ENCODE assay signal across 14 cellular contexts in genomic region chr15:90989040-90989768, GRCh38. TPM values are rescaled to one million over a fixed set of nuclear protein-coding genes. Genes with fewer than 3 reads are reported as not detected.
DNase-seq lines count a peak whose midpoint lies in the region; ATAC-seq and TF ChIP-seq lines count a peak whose summit lies in the region.
"Had no signal": no experiment of that assay in that cellular context is flagged by ENCODE, and none has a peak within 500 bp of the region (broad histone marks: within the 10 kb centered on the region; RNA-seq: fewer than 3 reads in every experiment).

No MANE protein-coding gene starts in this region.

- peaks cover 2% of the 10 kb centered on the region for H3K79me1 ChIP-seq in mesenchymal stem cell (replicated peaks; ENCODE audit: low read length, poor library complexity, severe bottlenecking)

- H2BK120ac ChIP-seq in mesenchymal stem cell (ENCODE audit: low read depth, low read length) = no peak overlapping the region

- WGBS in mesenchymal stem cell = 99% methylated on average over 7 of the region's 7 CpGs
- WGBS in ovary, 3 donors = 81 to 95% (median 86%) methylated on average over 7 of the region's 7 CpGs

- H3K4me1 ChIP-seq in CD8-positive, alpha-beta memory T cell (ENCODE audit: insufficient read depth, low read length) = peaks cover 9% of the 10 kb centered on the region
- H3K4me1 ChIP-seq in GM23338 (ENCODE audit: insufficient read depth) = peaks cover 21% of the 10 kb centered on the region
- peaks cover 2% of the 10 kb centered on the region for H3K4me1 ChIP-seq in mesenchymal stem cell (ENCODE audit: control insufficient read depth, insufficient read depth, low read depth, low read length)
- H3K4me1 ChIP-seq in ovary (ENCODE audit: insufficient read depth) = no peaks in the 10 kb centered on the region

- no peak overlapping the region for H3K9ac ChIP-seq in mesenchymal stem cell (ENCODE audit: low read length)

- TF ChIP-seq EP300 in ovary (IDR thresholded peaks at IDR 0.05) = no peak

- H3K79me2 ChIP-seq in GM23338 (replicated peaks; ENCODE audit: insufficient read depth) = peaks cover 100% of the 10 kb centered on the region

- no peak overlapping the region for H4K91ac ChIP-seq in mesenchymal stem cell (ENCODE audit: low read length)

- ATAC-seq in GM23338 (no peak), HG03108 (IDR thresholded peaks at IDR 0.05; ENCODE audit: unreplicated experiment) (no peak), GM18505 (IDR thresholded peaks at IDR 0.05; ENCODE audit: unreplicated experiment) (no peak)
- ATAC-seq: activated T-cell treated with anti-CD3 and anti-CD28 coated beads, Interleukin-2, amount 50 U/mL, for 72 hours; left ventricle myocardium superior had no signal

- no peaks in the 10 kb centered on the region for H3K36me3 ChIP-seq in CD8-positive, alpha-beta memory T cell (ENCODE audit: insufficient read depth, low read length)
- peaks cover 2% of the 10 kb centered on the region; the same call in 1 of the 2 replicates for H3K36me3 ChIP-seq in GM23338 (ENCODE audit: insufficient read depth)
- H3K36me3 ChIP-seq in mesenchymal stem cell (ENCODE audit: control insufficient read depth in 1 of 2, insufficient read depth in 2 of 2, low read depth in 1 of 2, low read length in 2 of 2) = peaks cover 0 to 3% of the 10 kb centered on the region in 2 experiments
- no peaks in the 10 kb centered on the region for H3K36me3 ChIP-seq in ovary

- no peaks in the 10 kb centered on the region for H3K9me3 Mint-ChIP-seq in CD8-positive, alpha-beta memory T cell
- H3K9me3 Mint-ChIP-seq in GM23338 = no peaks in the 10 kb centered on the region; the same call in 2 of the 3 replicates
- H3K9me3 Mint-ChIP-seq: activated T-cell treated with anti-CD3 and anti-CD28 coated beads, Interleukin-2, amount 50 U/mL, for 72 hours; nephron had no signal

- H3K4me1 Mint-ChIP-seq in CD8-positive, alpha-beta memory T cell = peaks cover 29 to 53% (median 37%) of the 10 kb centered on the region in 3 donors
- peaks cover 24% of the 10 kb centered on the region for H3K4me1 Mint-ChIP-seq in GM23338

- TF ChIP-seq CTCF in GM23338 (conservative IDR thresholded peaks at IDR 0.05; ENCODE audit: low read depth in 2 of 2) (no peak), ovary (IDR thresholded peaks at IDR 0.05) (no peak)

- H3K14ac ChIP-seq in mesenchymal stem cell (ENCODE audit: low read length in 2 of 2) = no peak overlapping the region

- no peaks in the 10 kb centered on the region for H3K9me2 ChIP-seq in GM23338 (ENCODE audit: insufficient read depth)

- H4K20me1 ChIP-seq in GM23338 (replicated peaks; ENCODE audit: insufficient read depth) = peaks cover 65% of the 10 kb centered on the region

- POLR2A ChIA-PET in CD8-positive, alpha-beta memory T cell (lab: Charles Lee) = no interaction called here

- CTCF ChIA-PET in CD8-positive, alpha-beta memory T cell (lab: Charles Lee) = no interaction called here

- intact Hi-C loops in ovary (cut with DNase I) = no loop called here

- H3K27me3 Mint-ChIP-seq in CD8-positive, alpha-beta memory T cell = no peaks in the 10 kb centered on the region
- peaks cover 4% of the 10 kb centered on the region for H3K27me3 Mint-ChIP-seq in GM23338 (ENCODE audit: insufficient read depth, low read depth, poor library complexity)

- H3F3A ChIP-seq in GM23338 (replicated peaks; ENCODE audit: low read depth) = no peaks in the 10 kb centered on the region

- no peak overlapping the region for H2BK15ac ChIP-seq in mesenchymal stem cell (ENCODE audit: low read depth, poor library complexity, severe bottlenecking)

- no peak overlapping the region for H2AK5ac ChIP-seq in mesenchymal stem cell (ENCODE audit: low read length, severe bottlenecking)

- H3K27ac Mint-ChIP-seq in CD8-positive, alpha-beta memory T cell = peak overlapping the region in 1 of 8 donors; percentile 82
- H3K27ac Mint-ChIP-seq in GM23338 = no peak overlapping the region

- no peak overlapping the region for H3K18ac ChIP-seq in mesenchymal stem cell (ENCODE audit: low read depth in 1 of 2, low read length in 2 of 2)

- DNase-seq in CD8-positive, alpha-beta memory T cell = no peak
- DNase-seq in GM23338 (ENCODE audit: low spot score) (no peak), OCI-M1 (lab: John Stamatoyannopoulos, UW) (peak; percentile 13), mesenchymal stem cell (no peak), ovary (no peak)
- DNase-seq: activated T-cell treated with anti-CD3 and anti-CD28 coated beads, Interleukin-2, amount 50 U/mL, for 72 hours; esophagus squamous epithelium; left ventricle myocardium superior; NCI-H1436 treated with DMSO at 0.1 percent for 48 hours; NCI-H748 treated with DMSO at 0.1 percent for 48 hours; SIG-M5 had no signal

- peaks cover 0 to 3% (median under 1%) of the 10 kb centered on the region in 3 donors for H3K36me3 Mint-ChIP-seq in CD8-positive, alpha-beta memory T cell
- H3K36me3 Mint-ChIP-seq in GM23338 (ENCODE audit: low read depth) = peaks cover 11% of the 10 kb centered on the region

- no peaks in the 10 kb centered on the region for H3K9me3 ChIP-seq in CD8-positive, alpha-beta memory T cell (ENCODE audit: low read length)
- H3K9me3 ChIP-seq in mesenchymal stem cell (ENCODE audit: control insufficient read depth, low read length) (no peaks in the 10 kb centered on the region), ovary (no peaks in the 10 kb centered on the region)
- H3K9me3 ChIP-seq: esophagus squamous epithelium had no signal

- no peak overlapping the region for H2BK12ac ChIP-seq in mesenchymal stem cell (ENCODE audit: low read length in 2 of 2)

- H3K27me3 ChIP-seq in CD8-positive, alpha-beta memory T cell (ENCODE audit: insufficient read depth, low read length, poor library complexity, severe bottlenecking) = no peaks in the 10 kb centered on the region
- H3K27me3 ChIP-seq in GM23338 (ENCODE audit: insufficient read depth) = no peaks in the 10 kb centered on the region
- no peaks in the 10 kb centered on the region for H3K27me3 ChIP-seq in mesenchymal stem cell (ENCODE audit: control insufficient read depth in 1 of 2, insufficient read depth in 1 of 2, low read length in 2 of 2)
- no peaks in the 10 kb centered on the region for H3K27me3 ChIP-seq in ovary
- H3K27me3 ChIP-seq: esophagus squamous epithelium had no signal

- H4K8ac ChIP-seq in mesenchymal stem cell (ENCODE audit: low read length) = peak overlapping the region; percentile 7

- TF ChIP-seq POLR2A in ovary (IDR thresholded peaks at IDR 0.05) (no peak), GM18505 (IDR thresholded peaks at IDR 0.05; ENCODE audit: borderline replicate concordance, extremely low read depth, insufficient read depth, insufficient read length) (no peak)

- H3K4me3 Mint-ChIP-seq in CD8-positive, alpha-beta memory T cell = peak overlapping the region in 5 of 7 donors; percentile 4 to 48 (median 26)
- no peak overlapping the region for H3K4me3 Mint-ChIP-seq in GM23338
- H3K4me3 Mint-ChIP-seq: nephron had no signal

- H2AFZ ChIP-seq in GM23338 (no peak overlapping the region), mesenchymal stem cell (ENCODE audit: low read depth, low read length) (no peak overlapping the region)

- peak overlapping the region; percentile 24 for H3K27ac ChIP-seq in CD8-positive, alpha-beta memory T cell (ENCODE audit: low read depth, low read length)
- H3K27ac ChIP-seq in GM23338 (ENCODE audit: low read depth) (no peak overlapping the region), mesenchymal stem cell (ENCODE audit: low read length, poor library complexity, severe bottlenecking) (no peak overlapping the region), ovary (no peak overlapping the region)

- no peak overlapping the region for H3K23ac ChIP-seq in mesenchymal stem cell (ENCODE audit: low read length in 2 of 2)

- H3K4ac ChIP-seq in mesenchymal stem cell (ENCODE audit: low read depth in 1 of 2, low read length in 2 of 2) = no peak overlapping the region

- H3K4me3 ChIP-seq in CD8-positive, alpha-beta memory T cell (ENCODE audit: low read length) = no peak overlapping the region
- no peak overlapping the region for H3K4me3 ChIP-seq in GM23338
- H3K4me3 ChIP-seq in mesenchymal stem cell (ENCODE audit: insufficient read depth in 1 of 2, low read depth in 1 of 2, low read length in 2 of 2) = no peak overlapping the region
- no peak overlapping the region for H3K4me3 ChIP-seq in ovary
- H3K4me3 ChIP-seq: esophagus squamous epithelium had no signal

- 0 out of 2 replicates have a peak overlapping the region, but pooled peaks have one; percentile 32 for H3K4me2 ChIP-seq in GM23338
- H3K4me2 ChIP-seq in mesenchymal stem cell (ENCODE audit: low read length, poor library complexity, severe bottlenecking) = no peak overlapping the region

- H2BK5ac ChIP-seq in mesenchymal stem cell (ENCODE audit: low read depth, low read length, poor library complexity, severe bottlenecking) = no peak overlapping the region

RNA-seq across cellular contexts. Expression of gene PRC1, which starts 5.1 kb away (rescaled TPM):
- total RNA-seq in CD8-positive, alpha-beta memory T cell = 10 to 100 TPM; 79.7 to 79.9 TPM
- polyA plus RNA-seq in CD8-positive, alpha-beta memory T cell = 3.4 TPM
- 93.1 and 102 TPM in 2 replicates for total RNA-seq in GM23338 (2014; rRNA removed; shearing (Covaris generic))
- polyA plus RNA-seq in GM23338 (2016; fragmentation: Nextera tagmentation; extraction: Ambion mirVana) (148 and 150 TPM in 2 replicates), ovary (10 to 100 TPM in 1 of 2 donors, 1 to 10 TPM in 1; 6.5 to 13.2 TPM)
- 24.0 TPM for polyA plus RNA-seq in mesenchymal stem cell (2013, experiment 1 of 2)
- polyA plus RNA-seq in mesenchymal stem cell (2013, experiment 2 of 2) = 24.6 TPM
- 1 to 10 TPM; 5.7 to 9.2 (median 6.8) TPM for total RNA-seq in ovary

RNA-seq across cellular contexts. Expression of gene VPS33B, which starts 33.2 kb away (rescaled TPM):
- 10 to 100 TPM; 20.4 to 20.6 TPM for total RNA-seq in CD8-positive, alpha-beta memory T cell
- 10.6 TPM for polyA plus RNA-seq in CD8-positive, alpha-beta memory T cell
- 8.8 and 9.2 TPM in 2 replicates for total RNA-seq in GM23338 (2014; rRNA removed; shearing (Covaris generic))
- polyA plus RNA-seq in GM23338 (2016; fragmentation: Nextera tagmentation; extraction: Ambion mirVana) = 15.2 and 19.1 TPM in 2 replicates
- 11.1 TPM for polyA plus RNA-seq in mesenchymal stem cell (2013, experiment 1 of 2)
- polyA plus RNA-seq in mesenchymal stem cell (2013, experiment 2 of 2) = 10.4 TPM
- 10 to 100 TPM in 6 of 7 donors, 1 to 10 TPM in 1; 8.5 to 17.4 (median 13.2) TPM for total RNA-seq in ovary
- 10 to 100 TPM in 1 of 2 donors, 1 to 10 TPM in 1; 9.2 to 14.0 TPM for polyA plus RNA-seq in ovary

RNA-seq across cellular contexts. Expression of gene RCCD1, which starts 34.5 kb away (rescaled TPM):
- 10 to 100 TPM; 20.9 to 21.7 TPM for total RNA-seq in CD8-positive, alpha-beta memory T cell
- polyA plus RNA-seq in CD8-positive, alpha-beta memory T cell = 2.6 TPM
- 16.4 and 17.1 TPM in 2 replicates for total RNA-seq in GM23338 (2014; rRNA removed; shearing (Covaris generic))
- polyA plus RNA-seq in GM23338 (2016; fragmentation: Nextera tagmentation; extraction: Ambion mirVana) (10.8 and 14.3 TPM in 2 replicates), ovary (10 to 100 TPM in 1 of 2 donors, 1 to 10 TPM in 1; 8.7 to 13.0 TPM)
- polyA plus RNA-seq in mesenchymal stem cell (2013, experiment 1 of 2) = 5.6 TPM
- 5.7 TPM for polyA plus RNA-seq in mesenchymal stem cell (2013, experiment 2 of 2)
- total RNA-seq in ovary = 10 to 100 TPM in 6 of 7 donors, 1 to 10 TPM in 1; 8.8 to 15.6 (median 13.5) TPM

RNA-seq across cellular contexts. Expression of gene UNC45A, which starts 54.1 kb away (rescaled TPM):
- 10 to 100 TPM; 74.6 to 78.2 TPM for total RNA-seq in CD8-positive, alpha-beta memory T cell
- polyA plus RNA-seq in CD8-positive, alpha-beta memory T cell = 68.6 TPM
- total RNA-seq in GM23338 (2014; rRNA removed; shearing (Covaris generic)) = 86.8 and 87.5 TPM in 2 replicates
- polyA plus RNA-seq in GM23338 (2016; fragmentation: Nextera tagmentation; extraction: Ambion mirVana) (35.9 and 40.2 TPM in 2 replicates), ovary (10 to 100 TPM; 30.5 to 50.8 TPM)
- 30.4 TPM for polyA plus RNA-seq in mesenchymal stem cell (2013, experiment 1 of 2)
- polyA plus RNA-seq in mesenchymal stem cell (2013, experiment 2 of 2) = 28.6 TPM
- total RNA-seq in ovary = 10 to 100 TPM; 26.2 to 75.6 (median 56.1) TPM

RNA-seq across cellular contexts. Expression of gene HDDC3, which starts 56.9 kb away (rescaled TPM):
- total RNA-seq in CD8-positive, alpha-beta memory T cell = 10 to 100 TPM; 39.5 to 43.5 TPM
- polyA plus RNA-seq in CD8-positive, alpha-beta memory T cell = 34.7 TPM
- 9.1 and 19.0 TPM in 2 replicates for total RNA-seq in GM23338 (2014; rRNA removed; shearing (Covaris generic))
- polyA plus RNA-seq in GM23338 (2016; fragmentation: Nextera tagmentation; extraction: Ambion mirVana) = 16.0 and 17.4 TPM in 2 replicates
- 7.3 TPM for polyA plus RNA-seq in mesenchymal stem cell (2013, experiment 1 of 2)
- polyA plus RNA-seq in mesenchymal stem cell (2013, experiment 2 of 2) = 7.2 TPM
- 10 to 100 TPM; 11.7 to 17.2 (median 13.5) TPM for total RNA-seq in ovary
- 10 to 100 TPM; 13.0 to 13.1 TPM for polyA plus RNA-seq in ovary
